In genomic region chr10:124894569-124895215, GRCh38 we compare ENCODE assay signal across 1 cellular context.
TF ChIP-seq lines count a peak whose summit lies in the region.

No MANE protein-coding gene starts in this region.

TF ChIP-seq in H1, 55 proteins besides CTCF, POLR2A, EP300 and RAD21 (continued from another document):
- TF ChIP-seq CHD7 (IDR thresholded peaks at IDR 0.05; ENCODE audit: insufficient replicate concordance, low read length) = no peak
